ENCODE assay signal across 29 cellular contexts in genomic region chr3:176087066-176087697, GRCh38.
"Had no signal": no experiment of that assay in that cellular context is flagged by ENCODE, and none has a peak within 500 bp of the region (broad histone marks: within the 10 kb centered on the region; RNA-seq: fewer than 3 reads in every experiment).

No MANE protein-coding gene starts in this region.

- H3K27ac ChIP-seq: brain microvascular endothelial cell, SJCRH30, SK-N-MC, WERI-Rb-1 had no signal

- ATAC-seq: activated CD8-positive, alpha-beta memory T cell treated with anti-CD3 and anti-CD28 coated beads, Interleukin-2, amount 10 ng/mL, durations not matched to agents 7 days and 5 days; Panc1 had no signal

- H3K4me3 ChIP-seq: SJCRH30, SK-N-MC had no signal

- H3K4me1 ChIP-seq: SJCRH30 had no signal

- H3K9me3 ChIP-seq: SJCRH30 had no signal

- H3K27me3 ChIP-seq: brain microvascular endothelial cell, SJCRH30 had no signal

- H3K36me3 ChIP-seq: brain microvascular endothelial cell, SJCRH30, WERI-Rb-1 had no signal

- DNase-seq: activated CD4-positive, alpha-beta memory T cell treated with anti-CD3 and anti-CD28 coated beads, Interleukin-2, amount 10 ng/mL, durations not matched to agents 7 days and 5 days; activated CD4-positive, alpha-beta T cell treated with anti-CD3 and anti-CD28 coated beads for 1 hour; activated CD4-positive, alpha-beta T cell treated with anti-CD3 and anti-CD28 coated beads for 48 hours; activated CD4-positive, CD25-positive, alpha-beta regulatory T cell; activated CD8-positive, alpha-beta memory T cell treated with anti-CD3 and anti-CD28 coated beads for 24 hours; activated CD8-positive, alpha-beta memory T cell treated with anti-CD3 and anti-CD28 coated beads, Interleukin-2, amount 10 ng/mL, durations not matched to agents 7 days and 5 days; activated CD8-positive, alpha-beta memory T cell treated with anti-CD3 and anti-CD28 coated beads, Interleukin-2, amount 50 U/mL, for 48 hours; activated effector memory CD4-positive, alpha-beta T cell treated with Interleukin-2 at 50 U/mL for 16 hours; activated naive CD4-positive, alpha-beta T cell treated with anti-CD3 and anti-CD28 coated beads, Interleukin-2, amount 50 U/mL, for 16 hours; activated naive CD8-positive, alpha-beta T cell treated with anti-CD3 and anti-CD28 coated beads for 36 hours; activated T-cell treated with anti-CD3 and anti-CD28 coated beads, Interleukin-2, amount 50 U/mL, for 48 hours; amniotic stem cell; aorta; brain microvascular endothelial cell; central memory CD4-positive, alpha-beta T cell; NCI-H1048; NCI-H1105 treated with DMSO at 0.1 percent for 48 hours; NCI-H1436; NCI-H1694 treated with DMSO at 0.1 percent for 48 hours; NCI-H2029; NCI-H345; NCI-H526; NCI-H748 treated with DMSO at 0.1 percent for 48 hours; SHP77; SJCRH30; T1000; WERI-Rb-1 had no signal
